Comparison of ENCODE assay signal across 15 cellular contexts in the genomic region with DNA sequence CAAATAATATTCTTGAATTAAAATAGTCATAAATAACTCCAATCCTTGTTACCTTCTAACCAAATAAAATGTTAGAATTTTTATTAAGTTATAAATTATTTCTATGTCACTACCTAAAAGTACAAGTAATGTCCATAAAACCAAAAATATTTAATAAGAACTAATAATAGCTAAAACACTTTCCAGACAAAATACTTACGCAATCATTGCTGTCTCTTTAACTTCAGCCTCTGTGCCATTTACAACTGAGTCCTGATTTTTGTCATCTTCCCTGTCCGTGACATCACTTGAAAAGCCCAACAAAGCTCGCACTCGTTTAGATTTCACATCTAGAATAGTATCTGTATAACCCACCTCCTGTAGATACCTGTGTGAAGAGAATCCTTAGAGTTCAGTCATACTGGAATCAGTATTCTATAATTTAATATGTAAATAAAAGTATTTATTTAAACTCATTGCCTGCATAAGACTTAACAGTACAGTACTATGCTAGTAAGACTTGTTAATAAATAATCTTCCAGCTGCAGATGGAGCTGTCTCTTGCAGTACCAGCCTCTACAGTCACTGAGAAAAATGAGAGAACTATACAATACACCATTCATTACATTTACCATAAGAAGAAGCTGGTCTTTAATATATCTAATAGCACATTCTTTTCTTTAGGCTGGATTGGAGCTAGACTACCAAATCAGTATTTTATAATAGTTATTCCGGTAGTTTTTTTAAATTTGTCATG.
DNase-seq lines count a peak whose midpoint lies in the region; ATAC-seq and TF ChIP-seq lines count a peak whose summit lies in the region.
"Had no signal": no experiment of that assay in that cellular context is flagged by ENCODE, and none has a peak within 500 bp of the region (broad histone marks: within the 10 kb centered on the region; RNA-seq: fewer than 3 reads in every experiment).

No MANE protein-coding gene starts in this region.

- no peaks in the 10 kb centered on the region for H3K4me1 Mint-ChIP-seq in natural killer cell treated with Interleukin-12 subunit alpha and Interleukin-12 subunit beta and Interleukin-15 and Interleukin-18, amount 100 ng/mL, for 72 hours (ENCODE audit: low read depth in 2 of 2)

- 93 to 94% (median 93%) methylated on average over 5 of the region's 5 CpGs for WGBS in ovary, 3 donors

- TF ChIP-seq CTCF in cardiac muscle cell (IDR thresholded peaks at IDR 0.05; ENCODE audit: low read depth, low read length) = no peak
- no peak for TF ChIP-seq CTCF in ovary (IDR thresholded peaks at IDR 0.05)

- H3K27ac Mint-ChIP-seq in natural killer cell treated with Interleukin-12 subunit alpha and Interleukin-12 subunit beta and Interleukin-15 and Interleukin-18, amount 100 ng/mL, for 72 hours = no peak overlapping the region

- H3K9me3 Mint-ChIP-seq in natural killer cell treated with Interleukin-12 subunit alpha and Interleukin-12 subunit beta and Interleukin-15 and Interleukin-18, amount 100 ng/mL, for 72 hours = no peaks in the 10 kb centered on the region

- no peaks in the 10 kb centered on the region for H3K27me3 Mint-ChIP-seq in natural killer cell treated with Interleukin-12 subunit alpha and Interleukin-12 subunit beta and Interleukin-15 and Interleukin-18, amount 100 ng/mL, for 72 hours

- no peaks in the 10 kb centered on the region for H3K4me1 ChIP-seq in cardiac muscle cell (ENCODE audit: low read depth)
- no peaks in the 10 kb centered on the region for H3K4me1 ChIP-seq in ovary (ENCODE audit: insufficient read depth)

- H3K27ac ChIP-seq in cardiac muscle cell = peak overlapping the region; percentile 52
- H3K27ac ChIP-seq in cingulate gyrus (ENCODE audit: low read depth, low read length) = peak overlapping the region; percentile 22
- peak overlapping the region; percentile 24 for H3K27ac ChIP-seq in layer of hippocampus (ENCODE audit: low read depth, low read length)
- H3K27ac ChIP-seq in ovary = no peak overlapping the region

- H3K36me3 Mint-ChIP-seq in natural killer cell treated with Interleukin-12 subunit alpha and Interleukin-12 subunit beta and Interleukin-15 and Interleukin-18, amount 100 ng/mL, for 72 hours = no peaks in the 10 kb centered on the region

- H3K9me3 ChIP-seq in cardiac muscle cell (ENCODE audit: low read depth) = no peaks in the 10 kb centered on the region
- no peaks in the 10 kb centered on the region for H3K9me3 ChIP-seq in ovary

- intact Hi-C loops in left cardiac atrium (cut with DNase I) (no loop called here), ovary (cut with DNase I) (no loop called here)

- TF ChIP-seq EP300 in ovary (IDR thresholded peaks at IDR 0.05) = no peak

- no peak overlapping the region for H3K4me3 ChIP-seq in cardiac muscle cell
- H3K4me3 ChIP-seq in ovary = no peak overlapping the region

- DNase-seq in cardiac muscle cell (ENCODE audit: low read depth in 1 of 2, low spot score in 1 of 2) (no peak), left cardiac atrium (no peak), superior temporal gyrus (ENCODE audit: extremely low spot score) (peak; percentile 79), ovary (no peak), C1 segment of cervical spinal cord (lab: John Stamatoyannopoulos, UW) (no peak)
- no peak for DNase-seq in natural killer cell treated with Interleukin-12 subunit alpha and Interleukin-12 subunit beta and Interleukin-15 and Interleukin-18, amount 100 ng/mL, for 72 hours (ENCODE audit: low spot score)
- DNase-seq: Calu3, DMS79 treated with DMSO at 0.1 percent for 48 hours, GDM1, HCEC 1CT, KG1, NCI-H1048, NCI-H446 had no signal

- no peak for TF ChIP-seq POLR2A in ovary (IDR thresholded peaks at IDR 0.05)

- no peak overlapping the region for H3K4me3 Mint-ChIP-seq in natural killer cell treated with Interleukin-12 subunit alpha and Interleukin-12 subunit beta and Interleukin-15 and Interleukin-18, amount 100 ng/mL, for 72 hours

- H3K27me3 ChIP-seq in cardiac muscle cell (no peaks in the 10 kb centered on the region), layer of hippocampus (ENCODE audit: control insufficient read depth, insufficient read depth, low read length) (no peaks in the 10 kb centered on the region), ovary (no peaks in the 10 kb centered on the region)

- H3K36me3 ChIP-seq in cardiac muscle cell (peaks cover 5% of the 10 kb centered on the region), ovary (no peaks in the 10 kb centered on the region)

- ATAC-seq in left cardiac atrium = no peak
- ATAC-seq in natural killer cell treated with Interleukin-12 subunit alpha and Interleukin-12 subunit beta and Interleukin-15 and Interleukin-18, amount 100 ng/mL, for 72 hours = no peak

Comparison
In these comparisons a context has a peak if more than half of its experiments do, and no peak if none do; other contexts are left out.
1. H3K27ac ChIP-seq: peak in cardiac muscle cell (single experiment), cingulate gyrus (single experiment) and layer of hippocampus (single experiment); none in ovary (0 of 2).